ENCODE assay signal across 26 cellular contexts in genomic region chr9:126674365-126675146, GRCh38.
DNase-seq lines count a peak whose midpoint lies in the region; ATAC-seq and TF ChIP-seq lines count a peak whose summit lies in the region.
"Had no signal": no experiment of that assay in that cellular context is flagged by ENCODE, and none has a peak within 500 bp of the region (broad histone marks: within the 10 kb centered on the region; RNA-seq: fewer than 3 reads in every experiment).

No MANE protein-coding gene starts in this region.

- H4K91ac ChIP-seq in H9 (ENCODE audit: insufficient read length, low read depth, low read length) = no peak overlapping the region

- H3K18ac ChIP-seq in H9 (ENCODE audit: insufficient read length, low read depth, low read length) = no peak overlapping the region

- peak overlapping the region; percentile 37 to 65 for H3K4me3 Mint-ChIP-seq in H9
- no peak overlapping the region for H3K4me3 Mint-ChIP-seq in natural killer cell
- H3K4me3 Mint-ChIP-seq: activated CD4-positive, alpha-beta T cell treated with anti-CD3 and anti-CD28 coated beads, Interleukin-2, amount 10 ng/mL, durations not matched to agents 7 days and 5 days; activated naive CD8-positive, alpha-beta T cell; CD8-positive, alpha-beta memory T cell had no signal

- H3K79me2 ChIP-seq in H9 (ENCODE audit: insufficient read depth, low read length) = no peaks in the 10 kb centered on the region

- H4K8ac ChIP-seq in H9 (replicated peaks; ENCODE audit: insufficient read length, low read depth, low read length) = no peak overlapping the region

- ATAC-seq in natural killer cell = no peak
- ATAC-seq in GM18502 (IDR thresholded peaks at IDR 0.05; ENCODE audit: poor library complexity, unreplicated experiment) = no peak
- ATAC-seq: left ventricle myocardium superior had no signal

- no peaks in the 10 kb centered on the region for H3K9me3 ChIP-seq in H9 (ENCODE audit: control insufficient read depth, low read depth, low read length)
- H3K9me3 ChIP-seq in WERI-Rb-1 (ENCODE audit: severe bottlenecking) = no peaks in the 10 kb centered on the region
- H3K9me3 ChIP-seq in iPS-20b (ENCODE audit: insufficient read depth, low read depth, low read length) = no peaks in the 10 kb centered on the region
- H3K9me3 ChIP-seq: right lobe of liver, tibial nerve had no signal

- no peak overlapping the region for H4K5ac ChIP-seq in H9 (ENCODE audit: insufficient read length, low read depth, low read length)

- H3K27me3 Mint-ChIP-seq in H9 (ENCODE audit: low read depth) (peaks cover 78% of the 10 kb centered on the region), natural killer cell (ENCODE audit: low read depth in 2 of 2) (peaks cover 50 to 59% of the 10 kb centered on the region in 2 donors)

- intact Hi-C loops in natural killer cell (cut with micrococcal nuclease) = no loop called here

- no peak overlapping the region for H2BK15ac ChIP-seq in H9 (ENCODE audit: low read depth, low read length)

- H3K23ac ChIP-seq in H9 (ENCODE audit: insufficient read length, low read depth, low read length) = no peak overlapping the region

- H3K23me2 ChIP-seq in H9 (ENCODE audit: insufficient read length, low read depth, low read length, poor library complexity, severe bottlenecking) = peaks cover 7% of the 10 kb centered on the region

- no peak overlapping the region for H2BK5ac ChIP-seq in H9 (ENCODE audit: insufficient read length, low read length)

- H3K9ac ChIP-seq in H9 (ENCODE audit: extremely low read depth, insufficient read length, low read length) (no peak overlapping the region), iPS-20b (ENCODE audit: low read depth, low read length) (no peak overlapping the region)

- no peak overlapping the region for H3K4me3 ChIP-seq in WERI-Rb-1 (ENCODE audit: low read depth, low read length)
- peak overlapping the region; percentile 20; the same call in 1 of the 2 replicates for H3K4me3 ChIP-seq in iPS-20b (ENCODE audit: low read length)
- H3K4me3 ChIP-seq: right lobe of liver, tibial nerve had no signal

- H3K27me3 ChIP-seq in H9 (ENCODE audit: insufficient read depth, low read length) (peaks cover 9% of the 10 kb centered on the region; the same call in 1 of the 2 replicates), WERI-Rb-1 (ENCODE audit: insufficient read depth, low read depth, severe bottlenecking) (no peaks in the 10 kb centered on the region), iPS-20b (ENCODE audit: insufficient read depth, low read length) (peaks cover 99% of the 10 kb centered on the region)

- peak overlapping the region; percentile 31 for H3K4me2 ChIP-seq in H9 (ENCODE audit: insufficient read depth, insufficient read length, low read length)

- no peaks in the 10 kb centered on the region; a peak in 1 of 5 replicates for H3K9me3 Mint-ChIP-seq in H9
- H3K9me3 Mint-ChIP-seq in natural killer cell = no peaks in the 10 kb centered on the region
- H3K9me3 Mint-ChIP-seq: activated CD4-positive, alpha-beta T cell treated with anti-CD3 and anti-CD28 coated beads, Interleukin-2, amount 10 ng/mL, durations not matched to agents 7 days and 5 days had no signal

- H3K27ac Mint-ChIP-seq in H9 (peak overlapping the region in 1 of 3 experiments; percentile 64; a peak in 2 of 7 replicates), natural killer cell (no peak overlapping the region)
- H3K27ac Mint-ChIP-seq: activated CD4-positive, alpha-beta T cell treated with anti-CD3 and anti-CD28 coated beads, Interleukin-2, amount 10 ng/mL, durations not matched to agents 7 days and 5 days; activated naive CD8-positive, alpha-beta T cell; CD8-positive, alpha-beta memory T cell; progenitor cell of endocrine pancreas had no signal

- no peaks in the 10 kb centered on the region; a peak in 1 of 7 replicates for H3K36me3 Mint-ChIP-seq in H9 (ENCODE audit: insufficient read depth in 1 of 3, low read depth in 3 of 3)
- H3K36me3 Mint-ChIP-seq in natural killer cell = no peaks in the 10 kb centered on the region
- H3K36me3 Mint-ChIP-seq: activated naive CD8-positive, alpha-beta T cell; CD8-positive, alpha-beta memory T cell had no signal

- H2BK12ac ChIP-seq in H9 (ENCODE audit: insufficient read length, low read depth, low read length) = no peak overlapping the region

- H3K4ac ChIP-seq in H9 (ENCODE audit: low read depth, low read length) = no peak overlapping the region

- in situ Hi-C loops in G401 (cut with HindIII; ENCODE audit: low sequenced_read_pairs) = no loop called here
- in situ Hi-C loops in GM13976 (cut with MboI; ENCODE audit: low sequenced_read_pairs, unreplicated experiment) = no loop called here

- H3K27ac ChIP-seq in H9 (ENCODE audit: insufficient read length, low read depth, low read length) (no peak overlapping the region), WERI-Rb-1 (peak overlapping the region; percentile 30; the same call in 1 of the 2 replicates), iPS-20b (ENCODE audit: low read length) (no peak overlapping the region)
- H3K27ac ChIP-seq: right lobe of liver, tibial nerve had no signal

- H2AK5ac ChIP-seq in H9 (ENCODE audit: insufficient read length, low read length) = no peak overlapping the region

- no peaks in the 10 kb centered on the region for H3K79me1 ChIP-seq in H9 (ENCODE audit: insufficient read depth, low read depth, low read length, poor library complexity, severe bottlenecking)

- no peak overlapping the region for H2BK120ac ChIP-seq in H9 (ENCODE audit: low read depth, low read length, poor library complexity, severe bottlenecking)

- no peak for TF ChIP-seq CTCF in H9 (conservative IDR thresholded peaks at IDR 0.05)
- no peak for TF ChIP-seq CTCF in WERI-Rb-1 (IDR thresholded peaks at IDR 0.05; ENCODE audit: low read depth, low read length)
- TF ChIP-seq CTCF in natural killer cell (IDR thresholded peaks at IDR 0.05) = no peak
- no peak for TF ChIP-seq CTCF in GM13976 (IDR thresholded peaks at IDR 0.05; ENCODE audit: borderline replicate concordance, control extremely low read depth, extremely low read depth, insufficient read depth, missing control alignments)

- H3K56ac ChIP-seq in H9 (ENCODE audit: insufficient read length, low read depth, low read length) = no peak overlapping the region

- no peak overlapping the region for H2AFZ ChIP-seq in H9 (ENCODE audit: low read length)

- no peak overlapping the region for H3T11ph ChIP-seq in H9 (ENCODE audit: low read length)

- H3K4me1 ChIP-seq in H9 (ENCODE audit: insufficient read depth, low read length) = peaks cover 24% of the 10 kb centered on the region; the same call in 1 of the 2 replicates
- H3K4me1 ChIP-seq in iPS-20b (ENCODE audit: insufficient read depth, low read length) = peaks cover 43% of the 10 kb centered on the region
- H3K4me1 ChIP-seq: right lobe of liver had no signal

- H3K14ac ChIP-seq in H9 (ENCODE audit: insufficient read depth, low read length) = no peak overlapping the region

- H4K20me1 ChIP-seq in H9 (ENCODE audit: control insufficient read depth, insufficient read depth, insufficient read length) = peaks cover 3% of the 10 kb centered on the region

- DNase-seq in G401 (ENCODE audit: low spot score) (peak; percentile 90), H9 (no peak), WERI-Rb-1 (peak; percentile 82), natural killer cell (no peak), GM13976 (ENCODE audit: low spot score) (no peak)
- DNase-seq: activated CD4-positive, alpha-beta T cell treated with anti-CD3 and anti-CD28 coated beads, Interleukin-2, amount 10 ng/mL, durations not matched to agents 7 days and 5 days; activated effector memory CD4-positive, alpha-beta T cell treated with Interleukin-2 at 50 U/mL for 16 hours; CD8-positive, alpha-beta memory T cell; DND-41; effector CD4-positive, alpha-beta T cell; GOT3; KG1; left ventricle myocardium superior; MM.1S; NCI-H1105 treated with DMSO at 0.1 percent for 48 hours; nucleus accumbens; stimulated activated CD4-positive, alpha-beta T cell treated with anti-CD3 and anti-CD28 coated beads, Interleukin-12 subunit alpha, Interleukin-12 subunit beta, amount 100 ng/mL, for 4 hours; stimulated activated CD4-positive, alpha-beta T cell treated with anti-CD3 and anti-CD28 coated beads, Interleukin-4, amount 100 ng/mL, for 1 hour; SW 1271; T-helper 9 cell had no signal

- WGBS in H9 (ENCODE audit: extremely low coverage, insufficient read length, low lambda C conversion rate) = no CpG with 5 or more reads among the region's 11 CpGs

- H2BK20ac ChIP-seq in H9 (ENCODE audit: low read depth, low read length, poor library complexity, severe bottlenecking) = no peak overlapping the region

- H3K4me1 Mint-ChIP-seq in H9 (peaks cover 51 to 66% of the 10 kb centered on the region in 2 experiments), natural killer cell (peaks cover 5 to 13% of the 10 kb centered on the region in 2 donors)

- H3K36me3 ChIP-seq in WERI-Rb-1 = no peaks in the 10 kb centered on the region
- no peaks in the 10 kb centered on the region for H3K36me3 ChIP-seq in iPS-20b (ENCODE audit: insufficient read depth, low read depth, low read length)
- H3K36me3 ChIP-seq: right lobe of liver, tibial nerve had no signal

Comparison
In these comparisons a context has a peak if more than half of its experiments do, and no peak if none do; other contexts are left out.
1. DNase-seq: peak in G401 (single experiment) and WERI-Rb-1 (single experiment); none in H9 (single experiment), natural killer cell (single experiment) and GM13976 (single experiment).